12 cellular contexts compared by ENCODE assay signal in the genomic region with DNA sequence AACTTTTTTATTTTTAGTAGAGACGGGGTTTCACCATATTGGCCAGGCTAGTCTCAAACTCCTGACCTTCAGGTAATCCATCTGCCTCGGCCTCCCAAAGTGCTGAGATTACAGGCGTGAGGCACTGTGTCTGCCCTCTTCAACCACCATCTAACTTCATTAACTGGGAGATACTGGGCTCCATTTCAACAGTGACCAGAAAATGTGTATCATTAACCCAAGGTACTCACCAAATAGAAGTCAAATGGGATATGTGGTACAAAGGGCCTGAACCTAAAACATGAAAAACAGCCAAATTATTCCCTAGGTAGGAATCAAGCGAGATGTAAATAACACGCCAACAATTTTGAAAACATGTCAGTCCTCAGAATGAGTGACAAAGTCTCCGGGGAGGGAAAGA. TPM values are rescaled to one million over a fixed set of nuclear protein-coding genes. Genes with fewer than 3 reads are reported as not detected.
DNase-seq lines count a peak whose midpoint lies in the region; ATAC-seq and TF ChIP-seq lines count a peak whose summit lies in the region.
"Had no signal": no experiment of that assay in that cellular context is flagged by ENCODE, and none has a peak within 500 bp of the region (broad histone marks: within the 10 kb centered on the region; RNA-seq: fewer than 3 reads in every experiment).

No MANE protein-coding gene starts in this region.

- DNase-seq in epithelial cell of proximal tubule (ENCODE audit: low read depth): no peak
- DNase-seq in osteoblast (ENCODE audit: insufficient read length, low spot score, missing footprints): peak; percentile 44
- DNase-seq in hepatic stellate cell (ENCODE audit: low spot score): no peak
- no peak for DNase-seq in omental fat pad (ENCODE audit: low spot score)
- no peak for DNase-seq in ecto neural progenitor cell (ENCODE audit: low spot score)
- DNase-seq: activated CD4-positive, alpha-beta memory T cell treated with anti-CD3 and anti-CD28 coated beads for 36 hours had no signal

- H3K9me2 ChIP-seq in Loucy (replicated peaks; ENCODE audit: low read depth, low read length): no peaks in the 10 kb centered on the region

- peaks cover 49% of the 10 kb centered on the region for H4K20me1 ChIP-seq in BLaER1
- H4K20me1 ChIP-seq in Loucy (ENCODE audit: insufficient read depth, low read length, poor library complexity, severe bottlenecking): peaks cover 61% of the 10 kb centered on the region
- peaks cover 6% of the 10 kb centered on the region for H4K20me1 ChIP-seq in osteoblast (ENCODE audit: insufficient read depth, low read length)

- peaks cover 62% of the 10 kb centered on the region for H3K79me2 ChIP-seq in Loucy (ENCODE audit: insufficient read depth, low read length)
- peaks cover 38% of the 10 kb centered on the region for H3K79me2 ChIP-seq in osteoblast (ENCODE audit: insufficient read depth, low read length)

- peaks cover 52% of the 10 kb centered on the region for H3K36me3 ChIP-seq in BLaER1
- peaks cover 47% of the 10 kb centered on the region for H3K36me3 ChIP-seq in Loucy (ENCODE audit: insufficient read depth, low read length)
- H3K36me3 ChIP-seq in osteoblast (ENCODE audit: insufficient read depth, low read length): peaks cover 52% of the 10 kb centered on the region

- H3K27me3 ChIP-seq in BLaER1: no peaks in the 10 kb centered on the region
- peaks cover 8% of the 10 kb centered on the region for H3K27me3 ChIP-seq in Loucy (ENCODE audit: insufficient read depth, low read length, poor library complexity, severe bottlenecking)
- H3K27me3 ChIP-seq in osteoblast (ENCODE audit: insufficient read depth, low read length): no peaks in the 10 kb centered on the region

- peak overlapping the region; percentile 96; the same call in 1 of the 2 replicates for H3K27ac ChIP-seq in BLaER1
- H3K27ac ChIP-seq in osteoblast (ENCODE audit: low read depth, low read length): peak overlapping the region; percentile 90

- H3K4me2 ChIP-seq in BLaER1 (peak overlapping the region; percentile 93), Loucy (ENCODE audit: low read depth, low read length, poor library complexity, severe bottlenecking) (peak overlapping the region; percentile 100), osteoblast (ENCODE audit: insufficient read depth, low read length) (peak overlapping the region; percentile 94)

- H2AFZ ChIP-seq in Loucy (ENCODE audit: low read length): no peak overlapping the region
- no peak overlapping the region for H2AFZ ChIP-seq in osteoblast (ENCODE audit: low read length)

- no peak for ATAC-seq in HG03442 (IDR thresholded peaks at IDR 0.05; ENCODE audit: unreplicated experiment)
- no peak for ATAC-seq in omental fat pad (ENCODE audit: low FRiP score)

- peak overlapping the region; percentile 97 for H3K9ac ChIP-seq in BLaER1
- peak overlapping the region; percentile 100 for H3K9ac ChIP-seq in Loucy (ENCODE audit: low read depth, low read length, poor library complexity, severe bottlenecking)

- H3F3A ChIP-seq in Loucy (ENCODE audit: low read depth): peaks cover 9% of the 10 kb centered on the region

- H3K4me1 ChIP-seq in BLaER1 (peaks cover 22% of the 10 kb centered on the region), Loucy (ENCODE audit: insufficient read depth, low read length, poor library complexity, severe bottlenecking) (peaks cover 35% of the 10 kb centered on the region), osteoblast (ENCODE audit: insufficient read depth, low read length) (peaks cover 12% of the 10 kb centered on the region)

- no peaks in the 10 kb centered on the region for H3K9me3 ChIP-seq in BLaER1
- H3K9me3 ChIP-seq in Loucy (ENCODE audit: insufficient read depth, low read depth, low read length): no peaks in the 10 kb centered on the region
- H3K9me3 ChIP-seq in osteoblast (ENCODE audit: low read depth, low read length): no peaks in the 10 kb centered on the region

- H3K4me3 ChIP-seq in BLaER1 (peak overlapping the region; percentile 86), Loucy (ENCODE audit: low read length, poor library complexity, severe bottlenecking) (peak overlapping the region; percentile 99), epithelial cell of proximal tubule (ENCODE audit: low read depth, low read length) (peak overlapping the region; percentile 70), osteoblast (ENCODE audit: insufficient read depth, low read length) (peak overlapping the region; percentile 95)

- TF ChIP-seq CTCF in Loucy (conservative IDR thresholded peaks at IDR 0.05; ENCODE audit: low read length) (no peak), epithelial cell of proximal tubule (conservative IDR thresholded peaks at IDR 0.05; ENCODE audit: low read depth, low read length) (no peak), osteoblast (IDR thresholded peaks at IDR 0.05; ENCODE audit: extremely low read depth, low read depth, low read length) (no peak), omental fat pad (IDR thresholded peaks at IDR 0.05) (no peak)

RNA-seq across cellular contexts. Expression of gene ILF2, which starts 1.2 kb away (rescaled TPM):
- total RNA-seq in epithelial cell of proximal tubule (295 and 370 TPM in 2 replicates), osteoblast (130 and 142 TPM in 2 replicates), omental fat pad (100 to 1,000 TPM in 3 of 4 donors, 10 to 100 TPM in 1; 80.2 to 201 (median 122) TPM)

RNA-seq across cellular contexts. Expression of gene NPR1, which starts 8.9 kb away (rescaled TPM):
- total RNA-seq in epithelial cell of proximal tubule (0.72 and 0.92 TPM in 2 replicates), osteoblast (under 0.01 TPM in 1 of 2 replicates, not detected in the other), omental fat pad (100 to 1,000 TPM in 3 of 4 donors, 10 to 100 TPM in 1; 87.3 to 203 (median 120) TPM)
- total RNA-seq: Daoy, mononuclear cell had no signal

RNA-seq across cellular contexts. Expression of gene SNAPIN, which starts 11.1 kb away (rescaled TPM):
- 59.8 and 79.9 TPM in 2 replicates for total RNA-seq in epithelial cell of proximal tubule
- 53.6 TPM in 2 replicates for total RNA-seq in osteoblast
- 10 to 100 TPM; 40.2 to 62.2 (median 54.8) TPM for total RNA-seq in omental fat pad

RNA-seq across cellular contexts. Expression of gene CHTOP, which starts 35.7 kb away (rescaled TPM):
- total RNA-seq in epithelial cell of proximal tubule: 53.0 and 64.7 TPM in 2 replicates
- 38.9 and 40.9 TPM in 2 replicates for total RNA-seq in osteoblast
- 10 to 100 TPM; 31.4 to 63.5 (median 53.7) TPM for total RNA-seq in omental fat pad

RNA-seq across cellular contexts. Expression of gene S100A1, which starts 41.4 kb away (rescaled TPM):
- total RNA-seq in epithelial cell of proximal tubule: 1.3 and 16.5 TPM in 2 replicates
- total RNA-seq in osteoblast: 0.29 TPM in 1 of 2 replicates, not detected in the other
- 10 to 100 TPM in 3 of 4 donors, 1 to 10 TPM in 1; 6.0 to 36.5 (median 23.7) TPM for total RNA-seq in omental fat pad
- total RNA-seq: activated CD4-positive, alpha-beta memory T cell treated with anti-CD3 and anti-CD28 coated beads for 36 hours; mononuclear cell; NCI-H460 had no signal

Comparison
In these comparisons a context has a peak if more than half of its experiments do, and no peak if none do; other contexts are left out.
1. RNA of gene NPR1, which starts 8.9 kb away (total RNA-seq): 87.3 to 203 TPM in omental fat pad; 0.72 to 0.92 TPM in epithelial cell of proximal tubule and under 0.01 TPM in osteoblast; every median in the first group is over 10 times any median in the second.
2. Peak in every context shown above with its lines, with median percentiles within 50 percentile points of each other: H3K4me2 ChIP-seq and H3K4me3 ChIP-seq.